33 cellular contexts compared by ENCODE assay signal in the genomic region with DNA sequence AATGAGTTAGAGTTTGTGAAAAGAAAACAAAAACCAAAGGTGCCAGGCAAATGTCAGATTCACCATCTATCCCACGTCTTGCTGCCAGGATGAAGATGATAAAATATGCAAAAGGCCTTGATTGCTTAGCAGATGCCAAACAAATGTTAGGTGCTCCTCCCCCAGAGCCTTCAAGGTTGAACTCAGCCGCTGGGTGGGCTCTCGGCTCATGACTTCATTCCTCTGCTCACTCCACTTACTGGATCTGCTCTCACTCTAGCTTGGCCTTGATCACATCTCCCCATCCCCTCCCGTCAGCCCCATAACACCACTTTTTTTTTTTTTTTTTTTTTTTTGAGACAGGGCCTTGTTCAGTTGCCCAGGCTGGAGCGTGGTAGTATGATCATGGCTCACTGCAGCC. TPM values are rescaled to one million over a fixed set of nuclear protein-coding genes. Genes with fewer than 3 reads are reported as not detected.
"Had no signal": no experiment of that assay in that cellular context is flagged by ENCODE, and none has a peak within 500 bp of the region (broad histone marks: within the 10 kb centered on the region; RNA-seq: fewer than 3 reads in every experiment).

No MANE protein-coding gene starts in this region.

- H3K4me1 Mint-ChIP-seq: activated naive CD8-positive, alpha-beta T cell treated with anti-CD3 and anti-CD28 coated beads for 36 hours; immature natural killer cell; stimulated activated naive B cell treated with anti-CD40 and anti-IgM and Interleukin-4, amounts not matched to agents 10 μg/mL and 1 μg/mL and 100 μg/mL, for 72 hours had no signal

- DNase-seq: activated CD4-positive, alpha-beta T cell treated with anti-CD3 and anti-CD28 coated beads for 4 hours; activated CD4-positive, alpha-beta T cell treated with anti-CD3 and anti-CD28 coated beads, Interleukin-2, amount 50 U/mL, for 4 hours; activated effector memory CD4-positive, alpha-beta T cell treated with anti-CD3 and anti-CD28 coated beads, Interleukin-2, amount 50 U/mL, for 16 hours; activated naive CD4-positive, alpha-beta T cell treated with anti-CD3 and anti-CD28 coated beads for 36 hours; activated naive CD8-positive, alpha-beta T cell treated with anti-CD3 and anti-CD28 coated beads for 36 hours; activated T-cell treated with anti-CD3 and anti-CD28 coated beads, Interleukin-2, amount 50 U/mL, for 1 hour; amniotic stem cell; brain microvascular endothelial cell; cortex of kidney; heart left ventricle; immature natural killer cell; kidney; mesenchymal stem cell; ovary; psoas muscle; stimulated activated CD4-positive, alpha-beta T cell treated with anti-CD3 and anti-CD28 coated beads, Interleukin-15, amount 100 ng/mL, for 24 hours; stimulated activated CD4-positive, alpha-beta T cell treated with anti-CD3 and anti-CD28 coated beads, Interleukin-2, amount 100 ng/mL, for 24 hours; stimulated activated naive B cell treated with anti-CD40 and anti-IgM and Interleukin-4, amounts not matched to agents 10 μg/mL and 1 μg/mL and 100 μg/mL, for 72 hours; T-helper 9 cell; thyroid gland; upper lobe of left lung had no signal

- H3K27ac Mint-ChIP-seq: activated naive CD4-positive, alpha-beta T cell treated with anti-CD3 and anti-CD28 coated beads for 36 hours; activated naive CD8-positive, alpha-beta T cell treated with anti-CD3 and anti-CD28 coated beads for 36 hours; activated T-helper 1 cell treated with anti-CD3 and anti-CD28 coated beads, Interleukin-12 subunit alpha, Interleukin-12 subunit beta, Interleukin-2, Interleukin-4 antibody, amounts not matched to agents 30 ng/mL and 10 ng/mL and 1 ng/mL, durations not matched to agents 14 hours and 24 hours and 36 hours; immature natural killer cell; natural killer cell treated with Interleukin-12 subunit alpha and Interleukin-12 subunit beta and Interleukin-15 and Interleukin-18, amount 100 ng/mL, for 72 hours; T-helper 1 cell treated with Interleukin-12 subunit alpha and Interleukin-12 subunit beta and Interleukin-4 antibody, amounts not matched to agents 30 μg/mL and 1 μg/mL, for 36 hours had no signal

- H3K27ac ChIP-seq: brain microvascular endothelial cell, esophagus muscularis mucosa, foreskin keratinocyte, heart left ventricle, neutrophil, ovary, psoas muscle, sigmoid colon, stomach, thyroid gland, upper lobe of left lung, vagina, VCaP had no signal

- H3K27me3 ChIP-seq: brain microvascular endothelial cell, esophagus muscularis mucosa, foreskin keratinocyte, heart left ventricle, neutrophil, ovary, sigmoid colon, stomach, thyroid gland, upper lobe of left lung, vagina had no signal

- H3K4me3 ChIP-seq: esophagus muscularis mucosa, heart left ventricle, ovary, psoas muscle, sigmoid colon, stomach, thyroid gland, upper lobe of left lung, vagina had no signal

- H3K36me3 Mint-ChIP-seq: activated naive CD8-positive, alpha-beta T cell treated with anti-CD3 and anti-CD28 coated beads for 36 hours; immature natural killer cell; natural killer cell treated with Interleukin-12 subunit alpha and Interleukin-12 subunit beta and Interleukin-15 and Interleukin-18, amount 100 ng/mL, for 72 hours; stimulated activated naive B cell treated with anti-CD40 and anti-IgM and Interleukin-4, amounts not matched to agents 10 μg/mL and 1 μg/mL and 100 μg/mL, for 72 hours had no signal

- ATAC-seq: natural killer cell treated with Interleukin-12 subunit alpha and Interleukin-12 subunit beta and Interleukin-15 and Interleukin-18, amount 100 ng/mL, for 72 hours; stimulated activated naive B cell treated with anti-CD40 and anti-IgM and Interleukin-4, amounts not matched to agents 10 μg/mL and 1 μg/mL and 100 μg/mL, for 72 hours had no signal

- H3K9me3 ChIP-seq: esophagus muscularis mucosa, heart left ventricle, neutrophil, ovary, psoas muscle, sigmoid colon, stomach, thyroid gland, upper lobe of left lung, vagina had no signal

- H3K27me3 Mint-ChIP-seq: activated naive CD8-positive, alpha-beta T cell treated with anti-CD3 and anti-CD28 coated beads for 36 hours; natural killer cell treated with Interleukin-12 subunit alpha and Interleukin-12 subunit beta and Interleukin-15 and Interleukin-18, amount 100 ng/mL, for 72 hours; stimulated activated naive B cell treated with anti-CD40 and anti-IgM and Interleukin-4, amounts not matched to agents 10 μg/mL and 1 μg/mL and 100 μg/mL, for 72 hours had no signal

- H3K4me3 Mint-ChIP-seq: activated naive CD4-positive, alpha-beta T cell treated with anti-CD3 and anti-CD28 coated beads for 36 hours; activated naive CD8-positive, alpha-beta T cell treated with anti-CD3 and anti-CD28 coated beads for 36 hours; activated T-helper 1 cell treated with anti-CD3 and anti-CD28 coated beads, Interleukin-12 subunit alpha, Interleukin-12 subunit beta, Interleukin-2, Interleukin-4 antibody, amounts not matched to agents 30 ng/mL and 10 ng/mL and 1 ng/mL, durations not matched to agents 14 hours and 24 hours and 36 hours; immature natural killer cell; natural killer cell treated with Interleukin-12 subunit alpha and Interleukin-12 subunit beta and Interleukin-15 and Interleukin-18, amount 100 ng/mL, for 72 hours; stimulated activated naive B cell treated with anti-CD40 and anti-IgM and Interleukin-4, amounts not matched to agents 10 μg/mL and 1 μg/mL and 100 μg/mL, for 72 hours; T-helper 1 cell treated with Interleukin-12 subunit alpha and Interleukin-12 subunit beta and Interleukin-4 antibody, amounts not matched to agents 30 μg/mL and 1 μg/mL, for 36 hours had no signal

- H3K9me3 Mint-ChIP-seq: activated naive CD4-positive, alpha-beta T cell treated with anti-CD3 and anti-CD28 coated beads for 36 hours; activated naive CD8-positive, alpha-beta T cell treated with anti-CD3 and anti-CD28 coated beads for 36 hours; activated T-helper 1 cell treated with anti-CD3 and anti-CD28 coated beads, Interleukin-12 subunit alpha, Interleukin-12 subunit beta, Interleukin-2, Interleukin-4 antibody, amounts not matched to agents 30 ng/mL and 10 ng/mL and 1 ng/mL, durations not matched to agents 14 hours and 24 hours and 36 hours; immature natural killer cell; natural killer cell treated with Interleukin-12 subunit alpha and Interleukin-12 subunit beta and Interleukin-15 and Interleukin-18, amount 100 ng/mL, for 72 hours; stimulated activated naive B cell treated with anti-CD40 and anti-IgM and Interleukin-4, amounts not matched to agents 10 μg/mL and 1 μg/mL and 100 μg/mL, for 72 hours; T-helper 1 cell treated with Interleukin-12 subunit alpha and Interleukin-12 subunit beta and Interleukin-4 antibody, amounts not matched to agents 30 μg/mL and 1 μg/mL, for 36 hours had no signal

- H3K4me1 ChIP-seq: heart left ventricle, psoas muscle, sigmoid colon, thyroid gland, upper lobe of left lung, vagina had no signal

- H3K36me3 ChIP-seq: brain microvascular endothelial cell, esophagus muscularis mucosa, heart left ventricle, neutrophil, ovary, sigmoid colon, stomach, thyroid gland, upper lobe of left lung, vagina had no signal

RNA-seq across cellular contexts. Expression of gene SH2D6, which starts 38.5 kb away (rescaled TPM):
- total RNA-seq: cardiac septum, esophagus muscularis mucosa, heart left ventricle, lower leg skin, sigmoid colon, vagina had no signal
- polyA plus RNA-seq: heart left ventricle, immature natural killer cell had no signal
